Comparison of ENCODE assay signal across 13 cellular contexts in the genomic region with DNA sequence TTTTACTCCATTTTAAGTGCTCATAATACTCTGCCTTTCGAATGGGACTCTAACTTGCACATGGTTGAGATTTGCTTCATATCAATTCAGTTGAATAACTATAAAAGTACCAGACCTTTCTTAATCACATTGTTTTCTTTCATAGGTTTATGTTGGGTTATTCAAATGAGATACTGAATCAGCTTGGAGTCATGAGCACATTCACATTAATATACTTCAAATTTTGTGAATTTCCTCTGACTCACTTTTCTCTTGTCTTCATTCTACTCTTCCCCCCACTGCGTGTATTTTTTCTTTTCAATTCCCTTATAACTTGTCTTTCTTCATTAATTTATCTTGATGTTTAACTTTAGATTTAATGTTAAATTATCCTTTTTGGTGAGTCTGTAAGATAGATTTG.
"Had no signal": no experiment of that assay in that cellular context is flagged by ENCODE, and none has a peak within 500 bp of the region (broad histone marks: within the 10 kb centered on the region; RNA-seq: fewer than 3 reads in every experiment).

No MANE protein-coding gene starts in this region.

- H3K9me3 Mint-ChIP-seq: activated naive CD8-positive, alpha-beta T cell treated with anti-CD3 and anti-CD28 coated beads, Interleukin-2, amount 10 ng/mL, durations not matched to agents 7 days and 5 days; type B pancreatic cell had no signal

- H3K36me3 Mint-ChIP-seq: activated naive CD8-positive, alpha-beta T cell treated with anti-CD3 and anti-CD28 coated beads, Interleukin-2, amount 10 ng/mL, durations not matched to agents 7 days and 5 days; natural killer cell; type B pancreatic cell had no signal

- H3K4me1 Mint-ChIP-seq: activated naive CD8-positive, alpha-beta T cell treated with anti-CD3 and anti-CD28 coated beads, Interleukin-2, amount 10 ng/mL, durations not matched to agents 7 days and 5 days; natural killer cell had no signal

- ATAC-seq: activated CD4-positive, CD25-positive, alpha-beta regulatory T cell treated with anti-CD3 and anti-CD28 coated beads, Interleukin-2, amount 50 U/mL, for 24 hours; natural killer cell; right cardiac atrium had no signal

- H3K4me3 Mint-ChIP-seq: activated naive CD8-positive, alpha-beta T cell treated with anti-CD3 and anti-CD28 coated beads, Interleukin-2, amount 10 ng/mL, durations not matched to agents 7 days and 5 days; natural killer cell; stimulated activated naive CD8-positive, alpha-beta T cell treated with anti-CD3 and anti-CD28 coated beads, Interleukin-15, Interleukin-2, amounts not matched to agents 100 ng/mL and 50 ng/mL, for 24 hours; type B pancreatic cell had no signal

- DNase-seq: activated naive CD4-positive, alpha-beta T cell; activated naive CD8-positive, alpha-beta T cell treated with anti-CD3 and anti-CD28 coated beads, Interleukin-2, amount 10 ng/mL, durations not matched to agents 7 days and 5 days; aorta; dorsolateral prefrontal cortex; foreskin melanocyte; mesenchymal stem cell; natural killer cell; posterior cingulate gyrus; right cardiac atrium had no signal

- H3K27me3 Mint-ChIP-seq: activated naive CD8-positive, alpha-beta T cell treated with anti-CD3 and anti-CD28 coated beads, Interleukin-2, amount 10 ng/mL, durations not matched to agents 7 days and 5 days; stimulated activated naive CD8-positive, alpha-beta T cell treated with anti-CD3 and anti-CD28 coated beads, Interleukin-15, Interleukin-2, amounts not matched to agents 100 ng/mL and 50 ng/mL, for 24 hours had no signal

- H3K27ac Mint-ChIP-seq: activated naive CD8-positive, alpha-beta T cell treated with anti-CD3 and anti-CD28 coated beads, Interleukin-2, amount 10 ng/mL, durations not matched to agents 7 days and 5 days; natural killer cell; stimulated activated naive CD8-positive, alpha-beta T cell treated with anti-CD3 and anti-CD28 coated beads, Interleukin-15, Interleukin-2, amounts not matched to agents 100 ng/mL and 50 ng/mL, for 24 hours; type B pancreatic cell had no signal

- H3K4me3 ChIP-seq: dorsolateral prefrontal cortex, smooth muscle cell had no signal
